ENCODE assay signal across 7 cellular contexts in genomic region chr3:9690451-9691450, GRCh38.
A peak's percentile ranks its signal among the peaks of the same experiment; 100 is the strongest.
DNase-seq lines count a peak whose midpoint lies in the region; ATAC-seq and TF ChIP-seq lines count a peak whose summit lies in the region.
"Had no signal": no experiment of that assay in that cellular context is flagged by ENCODE, and none has a peak within 500 bp of the region (broad histone marks: within the 10 kb centered on the region; RNA-seq: fewer than 3 reads in every experiment).

No MANE protein-coding gene starts in this region.

- TF ChIP-seq CTCF in GM10248 (IDR thresholded peaks at IDR 0.05; ENCODE audit: control extremely low read depth, extremely low read depth, low read depth, missing control alignments) (no peak), coronary artery (IDR thresholded peaks at IDR 0.05) (no peak)

- DNase-seq in GM10248 (ENCODE audit: extremely low spot score) = peak; percentile 68
- DNase-seq in AG08396 (ENCODE audit: low spot score) = no peak
- no peak for DNase-seq in coronary artery (ENCODE audit: low spot score)
- no peak for DNase-seq in NCI-H446 treated with DMSO at 0.1 percent for 48 hours (lab: John Stamatoyannopoulos, UW)
- DNase-seq: DMS153 had no signal

- CTCF ChIA-PET in GM10248 (lab: Yijun Ruan, JAX) = interaction anchor here (0.9 to 2.2 kb wide), 2 partner anchors 10 to 11 kb away, joined by 3 to 7 read pairs; no protein-coding TSS in a partner anchor

- ATAC-seq in HG02623 (IDR thresholded peaks at IDR 0.05; ENCODE audit: unreplicated experiment) = peak; percentile 93

- H3K27ac ChIP-seq in angular gyrus (ENCODE audit: low read depth, low read length) (peak overlapping the region; percentile 27), coronary artery (no peak overlapping the region)

- H3K4me3 ChIP-seq in coronary artery = no peak overlapping the region

- POLR2A ChIA-PET in GM10248 (lab: Yijun Ruan, JAX) = interaction anchor here (0.5 kb wide), 1 partner anchor 191 kb away, joined by 3 read pairs; no protein-coding TSS in a partner anchor
